Comparison of ENCODE assay signal across 9 cellular contexts in the genomic region with DNA sequence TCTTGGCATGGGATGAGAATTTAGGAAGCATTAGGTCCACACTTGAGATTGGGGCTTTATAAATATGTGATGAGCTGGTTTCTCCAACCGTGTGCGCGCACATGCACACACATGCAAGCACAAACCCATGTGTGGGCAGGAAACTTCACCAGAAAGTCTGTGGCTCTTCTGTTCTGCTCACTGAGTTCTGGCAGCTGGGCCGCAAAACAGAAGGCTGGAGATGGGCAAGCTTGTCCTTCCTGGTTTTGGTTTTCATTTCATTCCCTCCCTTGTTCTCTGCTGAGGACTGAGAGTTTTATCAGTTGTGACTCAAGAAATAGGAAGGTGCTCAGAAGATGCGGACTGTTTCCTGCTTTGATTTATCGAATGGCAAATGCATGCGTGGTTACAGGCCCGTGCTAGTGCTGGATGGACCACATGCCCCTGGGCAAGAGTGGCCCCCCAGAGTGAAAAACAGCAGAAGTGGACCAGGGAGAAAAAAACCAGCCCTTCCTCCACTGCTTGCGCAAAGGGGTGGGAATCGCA. TPM values are rescaled to one million over a fixed set of nuclear protein-coding genes. Genes with fewer than 3 reads are reported as not detected.
DNase-seq lines count a peak whose midpoint lies in the region; ATAC-seq and TF ChIP-seq lines count a peak whose summit lies in the region.
"Had no signal": no experiment of that assay in that cellular context is flagged by ENCODE, and none has a peak within 500 bp of the region (broad histone marks: within the 10 kb centered on the region; RNA-seq: fewer than 3 reads in every experiment).

No MANE protein-coding gene starts in this region.

- H3K4me1 Mint-ChIP-seq in activated CD8-positive, alpha-beta memory T cell treated with anti-CD3 and anti-CD28 coated beads, Interleukin-2, amount 10 ng/mL, durations not matched to agents 7 days and 5 days: peaks cover 84% of the 10 kb centered on the region
- H3K4me1 Mint-ChIP-seq in activated T-helper 17 cell treated with anti-CD3 and anti-CD28 coated beads, Interleukin-2, amount 50 U/mL, for 72 hours: peaks cover 51% of the 10 kb centered on the region

- peaks cover 56 to 92% (median 68%) of the 10 kb centered on the region in 4 donors for H3K4me1 ChIP-seq in transverse colon

- in situ Hi-C loops in transverse colon (cut with MboI; ENCODE audit: low pct_ligation_motif_present in 1 of 4, low pct_unique_long_range_greater_than_20kb in 1 of 4, low sequenced_read_pairs in 3 of 4): no loop called here

- DNase-seq in activated CD8-positive, alpha-beta memory T cell treated with anti-CD3 and anti-CD28 coated beads, Interleukin-2, amount 10 ng/mL, durations not matched to agents 7 days and 5 days: peak; percentile 80
- no peak for DNase-seq in activated CD8-positive, alpha-beta memory T cell treated with anti-CD3 and anti-CD28 coated beads, Interleukin-2, amount 50 U/mL, for 4 hours
- no peak for DNase-seq in left lobe of liver (ENCODE audit: low spot score)
- DNase-seq in transverse colon: peak; percentile 60
- no peak for DNase-seq in HPDE6-E6E7 (ENCODE audit: extremely low spot score)
- no peak for DNase-seq in effector CD8-positive, alpha-beta T cell (lab: John Stamatoyannopoulos, UW)

- H3K27ac ChIP-seq in transverse colon: peak overlapping the region; percentile 73 to 100 (median 92)

- H3K4me3 Mint-ChIP-seq in activated CD8-positive, alpha-beta memory T cell treated with anti-CD3 and anti-CD28 coated beads, Interleukin-2, amount 10 ng/mL, durations not matched to agents 7 days and 5 days: peak overlapping the region; percentile 55
- H3K4me3 Mint-ChIP-seq in activated T-helper 17 cell treated with anti-CD3 and anti-CD28 coated beads, Interleukin-2, amount 50 U/mL, for 72 hours: peak overlapping the region; percentile 67

- H3K36me3 ChIP-seq in transverse colon: no peaks in the 10 kb centered on the region

- CTCF ChIA-PET in activated CD8-positive, alpha-beta memory T cell treated with anti-CD3 and anti-CD28 coated beads, Interleukin-2, amount 10 ng/mL, durations not matched to agents 7 days and 5 days (lab: Charles Lee): interaction anchor here (0.8 to 17.0 kb wide), 13 partner anchors 8 to 126 kb away, joined by 3 to 144 read pairs (median 4); partner anchors contain the start of gene MAP3K14

- peak; percentile 68 for ATAC-seq in activated CD8-positive, alpha-beta memory T cell treated with anti-CD3 and anti-CD28 coated beads, Interleukin-2, amount 10 ng/mL, durations not matched to agents 7 days and 5 days
- ATAC-seq in HG03159 (IDR thresholded peaks at IDR 0.05; ENCODE audit: unreplicated experiment) (peak; percentile 58), left lobe of liver (peak; percentile 12)
- peak; percentile 35 for ATAC-seq in activated T-helper 17 cell treated with anti-CD3 and anti-CD28 coated beads, Interleukin-2, amount 50 U/mL, for 72 hours (replicated peaks)

- H3K9me3 ChIP-seq in transverse colon: no peaks in the 10 kb centered on the region

- H3K27me3 Mint-ChIP-seq in activated CD8-positive, alpha-beta memory T cell treated with anti-CD3 and anti-CD28 coated beads, Interleukin-2, amount 10 ng/mL, durations not matched to agents 7 days and 5 days: no peaks in the 10 kb centered on the region
- no peaks in the 10 kb centered on the region for H3K27me3 Mint-ChIP-seq in activated T-helper 17 cell treated with anti-CD3 and anti-CD28 coated beads, Interleukin-2, amount 50 U/mL, for 72 hours

- no peak for TF ChIP-seq POLR2A in transverse colon (IDR thresholded peaks at IDR 0.05)

- H3K27me3 ChIP-seq in transverse colon: no peaks in the 10 kb centered on the region

- peak overlapping the region; percentile 90 for H3K27ac Mint-ChIP-seq in activated CD8-positive, alpha-beta memory T cell treated with anti-CD3 and anti-CD28 coated beads, Interleukin-2, amount 10 ng/mL, durations not matched to agents 7 days and 5 days
- H3K27ac Mint-ChIP-seq in activated T-helper 17 cell treated with anti-CD3 and anti-CD28 coated beads, Interleukin-2, amount 50 U/mL, for 72 hours: peak overlapping the region; percentile 58

- no peak for TF ChIP-seq CTCF in transverse colon (IDR thresholded peaks at IDR 0.05)

- intact Hi-C loops in transverse colon (cut with DNase I; ENCODE audit: low total_unique reads): no loop called here

- H3K4me3 ChIP-seq in transverse colon: no peak overlapping the region

- H3K9me3 Mint-ChIP-seq in activated CD8-positive, alpha-beta memory T cell treated with anti-CD3 and anti-CD28 coated beads, Interleukin-2, amount 10 ng/mL, durations not matched to agents 7 days and 5 days (ENCODE audit: low read depth): no peaks in the 10 kb centered on the region
- no peaks in the 10 kb centered on the region for H3K9me3 Mint-ChIP-seq in activated T-helper 17 cell treated with anti-CD3 and anti-CD28 coated beads, Interleukin-2, amount 50 U/mL, for 72 hours

- 63 to 86% methylated on average over 2 to 10 of the region's 10 CpGs for WGBS in transverse colon (ENCODE audit: low coverage in 1 of 2), 2 donors

- TF ChIP-seq EP300 in transverse colon (IDR thresholded peaks at IDR 0.05; ENCODE audit: low read depth): no peak

- peaks cover 42% of the 10 kb centered on the region for H3K36me3 Mint-ChIP-seq in activated CD8-positive, alpha-beta memory T cell treated with anti-CD3 and anti-CD28 coated beads, Interleukin-2, amount 10 ng/mL, durations not matched to agents 7 days and 5 days
- H3K36me3 Mint-ChIP-seq in activated T-helper 17 cell treated with anti-CD3 and anti-CD28 coated beads, Interleukin-2, amount 50 U/mL, for 72 hours (ENCODE audit: low read depth): peaks cover 88% of the 10 kb centered on the region

RNA-seq across cellular contexts. Expression of gene MAP3K14, which starts 14.1 kb away (rescaled TPM):
- total RNA-seq in activated CD8-positive, alpha-beta memory T cell treated with anti-CD3 and anti-CD28 coated beads, Interleukin-2, amount 10 ng/mL, durations not matched to agents 7 days and 5 days: 10 to 100 TPM; 39.3 to 43.0 TPM
- 10 to 100 TPM; 36.3 to 49.5 TPM for total RNA-seq in activated T-helper 17 cell treated with anti-CD3 and anti-CD28 coated beads, Interleukin-2, amount 50 U/mL, for 72 hours
- total RNA-seq in left lobe of liver: 6.9 TPM
- total RNA-seq in transverse colon: 10 to 100 TPM; 13.0 to 33.7 (median 18.7) TPM

RNA-seq across cellular contexts. Expression of gene SPATA32, which starts 40.8 kb away (rescaled TPM):
- under 1 TPM; 0.23 to 0.49 TPM for total RNA-seq in activated CD8-positive, alpha-beta memory T cell treated with anti-CD3 and anti-CD28 coated beads, Interleukin-2, amount 10 ng/mL, durations not matched to agents 7 days and 5 days
- total RNA-seq in activated T-helper 17 cell treated with anti-CD3 and anti-CD28 coated beads, Interleukin-2, amount 50 U/mL, for 72 hours: under 1 TPM; 0.13 to 0.32 TPM
- total RNA-seq in left lobe of liver (not detected), transverse colon (under 1 TPM in 1 of 4 donors, not detected in 3; 0.48 TPM)
- total RNA-seq: pulmonary artery endothelial cell had no signal

Comparison
In these comparisons a context has a peak if more than half of its experiments do, and no peak if none do; other contexts are left out.
1. DNase-seq: peak in activated CD8-positive, alpha-beta memory T cell treated with anti-CD3 and anti-CD28 coated beads, Interleukin-2, amount 10 ng/mL, durations not matched to agents 7 days and 5 days (single experiment) and transverse colon (single experiment); none in activated CD8-positive, alpha-beta memory T cell treated with anti-CD3 and anti-CD28 coated beads, Interleukin-2, amount 50 U/mL, for 4 hours (single experiment), left lobe of liver (single experiment), HPDE6-E6E7 (single experiment) and effector CD8-positive, alpha-beta T cell (single experiment).
2. ATAC-seq: peak in every context shown above with its lines; median percentile 68 in activated CD8-positive, alpha-beta memory T cell treated with anti-CD3 and anti-CD28 coated beads, Interleukin-2, amount 10 ng/mL, durations not matched to agents 7 days and 5 days; 58 in HG03159; 35 in activated T-helper 17 cell treated with anti-CD3 and anti-CD28 coated beads, Interleukin-2, amount 50 U/mL, for 72 hours; 12 in left lobe of liver.